In genomic region chr16:71350821-71351557, GRCh38 we compare ENCODE assay signal across 14 cellular contexts. TPM values are rescaled to one million over a fixed set of nuclear protein-coding genes. Genes with fewer than 3 reads are reported as not detected.
DNase-seq lines count a peak whose midpoint lies in the region; ATAC-seq, FAIRE-seq and TF ChIP-seq lines count a peak whose summit lies in the region.
"Had no signal": no experiment of that assay in that cellular context is flagged by ENCODE, and none has a peak within 500 bp of the region (broad histone marks: within the 10 kb centered on the region; RNA-seq: fewer than 3 reads in every experiment).

No MANE protein-coding gene starts in this region.

- no peaks in the 10 kb centered on the region for H3K27me3 ChIP-seq in bronchial epithelial cell (ENCODE audit: control insufficient read depth, insufficient read depth, low read length)
- no peaks in the 10 kb centered on the region for H3K27me3 ChIP-seq in right lobe of liver
- H3K27me3 ChIP-seq: BLaER1 treated with 17β-estradiol and CSF1 and Interleukin-3, amounts not matched to agents 10 nM and 100 nM had no signal

- TF ChIP-seq CTCF in Calu3 (IDR thresholded peaks at IDR 0.05; ENCODE audit: unreplicated experiment) (no peak), bronchial epithelial cell (IDR thresholded peaks at IDR 0.05; ENCODE audit: insufficient read depth, low read length, severe bottlenecking) (no peak), right lobe of liver (IDR thresholded peaks at IDR 0.05) (no peak)

- intact Hi-C loops in Calu3 (cut with micrococcal nuclease; ENCODE audit: unreplicated experiment) (no loop called here), right lobe of liver (cut with DNase I) (no loop called here)

- no peaks in the 10 kb centered on the region for H3K9me3 ChIP-seq in right lobe of liver
- H3K9me3 ChIP-seq: BLaER1 treated with 17β-estradiol and CSF1 and Interleukin-3, amounts not matched to agents 10 nM and 100 nM had no signal

- H3K27ac ChIP-seq in right lobe of liver = no peak overlapping the region
- H3K27ac ChIP-seq: BLaER1 treated with 17β-estradiol and CSF1 and Interleukin-3, amounts not matched to agents 10 nM and 100 nM had no signal

- ATAC-seq in activated CD8-positive, alpha-beta memory T cell treated with anti-CD3 and anti-CD28 coated beads, Interleukin-2, amount 10 ng/mL, durations not matched to agents 7 days and 5 days = no peak
- ATAC-seq in right lobe of liver (peak in 3 of 4 donors; percentile 18 to 61 (median 59)), HG03108 (IDR thresholded peaks at IDR 0.05; ENCODE audit: unreplicated experiment) (no peak)
- ATAC-seq: GM12878 had no signal

- peaks cover 6% of the 10 kb centered on the region for H3K27me3 Mint-ChIP-seq in activated CD8-positive, alpha-beta memory T cell treated with anti-CD3 and anti-CD28 coated beads, Interleukin-2, amount 10 ng/mL, durations not matched to agents 7 days and 5 days
- H3K27me3 Mint-ChIP-seq in Calu3 (ENCODE audit: unreplicated experiment) = no peaks in the 10 kb centered on the region

- DNase-seq in activated CD8-positive, alpha-beta memory T cell treated with anti-CD3 and anti-CD28 coated beads, Interleukin-2, amount 50 U/mL, for 48 hours = peak; percentile 15
- DNase-seq in activated CD8-positive, alpha-beta memory T cell treated with anti-CD3 and anti-CD28 coated beads, Interleukin-2, amount 10 ng/mL, durations not matched to agents 7 days and 5 days = no peak
- DNase-seq in Calu3 = no peak
- DNase-seq in bronchial epithelial cell (ENCODE audit: low read depth) = no peak
- no peak for DNase-seq in right lobe of liver
- no peak for DNase-seq in stimulated activated naive CD4-positive, alpha-beta T cell treated with Interleukin-2 at 50 U/mL for 16 hours (lab: John Stamatoyannopoulos, UW)
- no peak for DNase-seq in RKO (ENCODE audit: low spot score)
- DNase-seq: ACHN; CD4-positive, alpha-beta T cell; DMS79 had no signal

- no peaks in the 10 kb centered on the region for H3K4me1 Mint-ChIP-seq in activated CD8-positive, alpha-beta memory T cell treated with anti-CD3 and anti-CD28 coated beads, Interleukin-2, amount 10 ng/mL, durations not matched to agents 7 days and 5 days
- peaks cover 21% of the 10 kb centered on the region for H3K4me1 Mint-ChIP-seq in Calu3 (ENCODE audit: low read depth, unreplicated experiment)

- H3K36me3 Mint-ChIP-seq in activated CD8-positive, alpha-beta memory T cell treated with anti-CD3 and anti-CD28 coated beads, Interleukin-2, amount 10 ng/mL, durations not matched to agents 7 days and 5 days = no peaks in the 10 kb centered on the region
- H3K36me3 Mint-ChIP-seq in Calu3 (ENCODE audit: insufficient read depth, unreplicated experiment) = no peaks in the 10 kb centered on the region

- H3K9me3 Mint-ChIP-seq in activated CD8-positive, alpha-beta memory T cell treated with anti-CD3 and anti-CD28 coated beads, Interleukin-2, amount 10 ng/mL, durations not matched to agents 7 days and 5 days (ENCODE audit: low read depth) = no peaks in the 10 kb centered on the region
- no peaks in the 10 kb centered on the region for H3K9me3 Mint-ChIP-seq in Calu3 (ENCODE audit: low read depth, unreplicated experiment)
- H3K9me3 Mint-ChIP-seq: CD4-positive, alpha-beta T cell had no signal

- 53% methylated on average over 6 of the region's 10 CpGs for WGBS in right lobe of liver (ENCODE audit: insufficient coverage, low coverage, low lambda C conversion rate, missing lambda C conversion rate)

- no peak for TF ChIP-seq POLR2A in right lobe of liver (IDR thresholded peaks at IDR 0.05)

- CTCF ChIA-PET in activated CD8-positive, alpha-beta memory T cell treated with anti-CD3 and anti-CD28 coated beads, Interleukin-2, amount 10 ng/mL, durations not matched to agents 7 days and 5 days (lab: Charles Lee) = no interaction called here
- CTCF ChIA-PET in Calu3 (lab: Charles Lee) = interaction anchor here (2.2 kb wide), 1 partner anchor 39 kb away, joined by 5 read pairs; no protein-coding TSS in a partner anchor

- no peak overlapping the region for H3K4me3 ChIP-seq in bronchial epithelial cell (ENCODE audit: low read depth, low read length)
- H3K4me3 ChIP-seq in right lobe of liver = no peak overlapping the region
- H3K4me3 ChIP-seq: BLaER1 treated with 17β-estradiol and CSF1 and Interleukin-3, amounts not matched to agents 10 nM and 100 nM; GM12878 had no signal

- H3K36me3 ChIP-seq in bronchial epithelial cell (ENCODE audit: control insufficient read depth, insufficient read depth, low read length) = no peaks in the 10 kb centered on the region
- H3K36me3 ChIP-seq in right lobe of liver = no peaks in the 10 kb centered on the region
- H3K36me3 ChIP-seq: BLaER1 treated with 17β-estradiol and CSF1 and Interleukin-3, amounts not matched to agents 10 nM and 100 nM had no signal

- no peak overlapping the region for H3K27ac Mint-ChIP-seq in activated CD8-positive, alpha-beta memory T cell treated with anti-CD3 and anti-CD28 coated beads, Interleukin-2, amount 10 ng/mL, durations not matched to agents 7 days and 5 days
- H3K27ac Mint-ChIP-seq in Calu3 (ENCODE audit: unreplicated experiment) = peak overlapping the region; percentile 23
- H3K27ac Mint-ChIP-seq: CD4-positive, alpha-beta T cell had no signal

- BruUV-seq in Calu3 (replicated peaks; lab: Mats Ljungman, UMichigan) = no TSS peak

- no peak overlapping the region for H3K4me3 Mint-ChIP-seq in activated CD8-positive, alpha-beta memory T cell treated with anti-CD3 and anti-CD28 coated beads, Interleukin-2, amount 10 ng/mL, durations not matched to agents 7 days and 5 days
- no peak overlapping the region for H3K4me3 Mint-ChIP-seq in Calu3 (ENCODE audit: low read depth, unreplicated experiment)
- H3K4me3 Mint-ChIP-seq: CD4-positive, alpha-beta T cell had no signal

- H3K4me1 ChIP-seq in right lobe of liver = peaks cover 0 to 10% (median 4%) of the 10 kb centered on the region in 4 donors
- H3K4me1 ChIP-seq: BLaER1 treated with 17β-estradiol and CSF1 and Interleukin-3, amounts not matched to agents 10 nM and 100 nM had no signal

- peak; percentile 52 for FAIRE-seq in bronchial epithelial cell (lab: Jason Lieb, UNC)
- FAIRE-seq: GM12878, GM18507 had no signal

RNA-seq across cellular contexts. Expression of gene CALB2, which starts 7.5 kb away (rescaled TPM):
- not detected for total RNA-seq in activated CD8-positive, alpha-beta memory T cell treated with anti-CD3 and anti-CD28 coated beads, Interleukin-2, amount 10 ng/mL, durations not matched to agents 7 days and 5 days
- total RNA-seq in Calu3 (2022) = 16.6 and 35.1 TPM in 2 replicates
- total RNA-seq in bronchial epithelial cell = 0.26 and 2.2 TPM in 2 replicates
- total RNA-seq in right lobe of liver = not detected
- total RNA-seq: CD4-positive, alpha-beta T cell; GM12878 had no signal

Comparison
In these comparisons a context has a peak if more than half of its experiments do, and no peak if none do; other contexts are left out.
1. ATAC-seq: peak in right lobe of liver (3 of 4); none in activated CD8-positive, alpha-beta memory T cell treated with anti-CD3 and anti-CD28 coated beads, Interleukin-2, amount 10 ng/mL, durations not matched to agents 7 days and 5 days (single experiment) and HG03108 (single experiment).